Comparison of ENCODE assay signal across 1 cellular context in the genomic region with DNA sequence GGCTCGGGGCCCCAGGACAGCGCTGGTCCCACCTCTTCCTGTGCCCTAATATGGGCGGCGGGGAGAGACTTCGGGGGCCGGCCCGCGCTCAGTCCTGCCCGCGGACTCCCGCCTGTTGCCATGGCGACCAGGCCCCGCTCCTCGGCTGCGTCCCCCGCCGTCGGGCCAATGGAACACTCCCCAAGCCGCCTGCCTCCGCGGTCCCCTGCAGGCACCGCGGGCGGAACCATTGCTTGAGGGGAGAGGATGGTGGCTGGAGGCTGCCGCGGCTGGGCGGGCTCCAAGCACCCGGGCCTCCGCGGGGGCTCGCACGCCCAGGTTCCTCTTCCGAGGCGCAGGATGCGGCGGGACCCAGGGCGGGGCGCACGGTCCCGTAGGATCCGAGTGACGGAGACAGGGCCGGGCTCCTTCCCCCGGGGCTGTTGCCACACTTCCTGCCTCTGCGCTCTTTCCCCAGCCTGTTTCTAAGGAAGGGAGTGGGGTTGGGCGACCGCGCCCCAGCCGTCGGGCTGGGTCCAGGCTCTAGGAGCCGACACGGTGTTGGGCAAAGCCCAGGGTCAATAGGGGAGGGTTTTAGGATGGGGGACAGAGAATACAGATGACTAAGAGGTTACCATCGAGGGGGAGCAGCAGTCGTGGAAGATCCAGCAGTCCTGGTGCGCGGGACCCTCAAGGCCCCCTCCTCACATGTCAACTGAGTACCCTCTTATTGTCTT.
A peak's percentile ranks its signal among the peaks of the same experiment; 100 is the strongest.
TF ChIP-seq lines count a peak whose summit lies in the region.

No MANE protein-coding gene starts in this region.

TF ChIP-seq in SK-N-SH, 30 proteins besides CTCF, POLR2A, EP300 and RAD21 (continued from another document):
- TF ChIP-seq, protein P1, sequence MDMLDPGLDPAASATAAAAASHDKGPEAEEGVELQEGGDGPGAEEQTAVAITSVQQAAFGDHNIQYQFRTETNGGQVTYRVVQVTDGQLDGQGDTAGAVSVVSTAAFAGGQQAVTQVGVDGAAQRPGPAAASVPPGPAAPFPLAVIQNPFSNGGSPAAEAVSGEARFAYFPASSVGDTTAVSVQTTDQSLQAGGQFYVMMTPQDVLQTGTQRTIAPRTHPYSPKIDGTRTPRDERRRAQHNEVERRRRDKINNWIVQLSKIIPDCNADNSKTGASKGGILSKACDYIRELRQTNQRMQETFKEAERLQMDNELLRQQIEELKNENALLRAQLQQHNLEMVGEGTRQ (IDR thresholded peaks at IDR 0.05; ENCODE audit: borderline replicate concordance, low read depth, low read length), result no peak
- TF ChIP-seq NFIC (IDR thresholded peaks at IDR 0.05; ENCODE audit: borderline replicate concordance), result no peak
- TF ChIP-seq, protein P2, sequence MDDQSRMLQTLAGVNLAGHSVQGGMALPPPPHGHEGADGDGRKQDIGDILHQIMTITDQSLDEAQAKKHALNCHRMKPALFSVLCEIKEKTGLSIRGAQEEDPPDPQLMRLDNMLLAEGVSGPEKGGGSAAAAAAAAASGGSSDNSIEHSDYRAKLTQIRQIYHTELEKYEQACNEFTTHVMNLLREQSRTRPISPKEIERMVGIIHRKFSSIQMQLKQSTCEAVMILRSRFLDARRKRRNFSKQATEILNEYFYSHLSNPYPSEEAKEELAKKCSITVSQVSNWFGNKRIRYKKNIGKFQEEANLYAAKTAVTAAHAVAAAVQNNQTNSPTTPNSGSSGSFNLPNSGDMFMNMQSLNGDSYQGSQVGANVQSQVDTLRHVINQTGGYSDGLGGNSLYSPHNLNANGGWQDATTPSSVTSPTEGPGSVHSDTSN (IDR thresholded peaks at IDR 0.05), result no peak
- TF ChIP-seq, protein P3, sequence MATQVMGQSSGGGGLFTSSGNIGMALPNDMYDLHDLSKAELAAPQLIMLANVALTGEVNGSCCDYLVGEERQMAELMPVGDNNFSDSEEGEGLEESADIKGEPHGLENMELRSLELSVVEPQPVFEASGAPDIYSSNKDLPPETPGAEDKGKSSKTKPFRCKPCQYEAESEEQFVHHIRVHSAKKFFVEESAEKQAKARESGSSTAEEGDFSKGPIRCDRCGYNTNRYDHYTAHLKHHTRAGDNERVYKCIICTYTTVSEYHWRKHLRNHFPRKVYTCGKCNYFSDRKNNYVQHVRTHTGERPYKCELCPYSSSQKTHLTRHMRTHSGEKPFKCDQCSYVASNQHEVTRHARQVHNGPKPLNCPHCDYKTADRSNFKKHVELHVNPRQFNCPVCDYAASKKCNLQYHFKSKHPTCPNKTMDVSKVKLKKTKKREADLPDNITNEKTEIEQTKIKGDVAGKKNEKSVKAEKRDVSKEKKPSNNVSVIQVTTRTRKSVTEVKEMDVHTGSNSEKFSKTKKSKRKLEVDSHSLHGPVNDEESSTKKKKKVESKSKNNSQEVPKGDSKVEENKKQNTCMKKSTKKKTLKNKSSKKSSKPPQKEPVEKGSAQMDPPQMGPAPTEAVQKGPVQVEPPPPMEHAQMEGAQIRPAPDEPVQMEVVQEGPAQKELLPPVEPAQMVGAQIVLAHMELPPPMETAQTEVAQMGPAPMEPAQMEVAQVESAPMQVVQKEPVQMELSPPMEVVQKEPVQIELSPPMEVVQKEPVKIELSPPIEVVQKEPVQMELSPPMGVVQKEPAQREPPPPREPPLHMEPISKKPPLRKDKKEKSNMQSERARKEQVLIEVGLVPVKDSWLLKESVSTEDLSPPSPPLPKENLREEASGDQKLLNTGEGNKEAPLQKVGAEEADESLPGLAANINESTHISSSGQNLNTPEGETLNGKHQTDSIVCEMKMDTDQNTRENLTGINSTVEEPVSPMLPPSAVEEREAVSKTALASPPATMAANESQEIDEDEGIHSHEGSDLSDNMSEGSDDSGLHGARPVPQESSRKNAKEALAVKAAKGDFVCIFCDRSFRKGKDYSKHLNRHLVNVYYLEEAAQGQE (IDR thresholded peaks at IDR 0.05; ENCODE audit: low read depth, low read length), result no peak
- no peak for TF ChIP-seq FOSL2 (IDR thresholded peaks at IDR 0.05; ENCODE audit: borderline replicate concordance, low read depth)
- no peak for TF ChIP-seq NRF1 (IDR thresholded peaks at IDR 0.05; ENCODE audit: low read depth, low read length)
- no peak; the same call in 1 of the 2 replicates for TF ChIP-seq ELF1 (IDR thresholded peaks at IDR 0.05)
- TF ChIP-seq, protein P4, sequence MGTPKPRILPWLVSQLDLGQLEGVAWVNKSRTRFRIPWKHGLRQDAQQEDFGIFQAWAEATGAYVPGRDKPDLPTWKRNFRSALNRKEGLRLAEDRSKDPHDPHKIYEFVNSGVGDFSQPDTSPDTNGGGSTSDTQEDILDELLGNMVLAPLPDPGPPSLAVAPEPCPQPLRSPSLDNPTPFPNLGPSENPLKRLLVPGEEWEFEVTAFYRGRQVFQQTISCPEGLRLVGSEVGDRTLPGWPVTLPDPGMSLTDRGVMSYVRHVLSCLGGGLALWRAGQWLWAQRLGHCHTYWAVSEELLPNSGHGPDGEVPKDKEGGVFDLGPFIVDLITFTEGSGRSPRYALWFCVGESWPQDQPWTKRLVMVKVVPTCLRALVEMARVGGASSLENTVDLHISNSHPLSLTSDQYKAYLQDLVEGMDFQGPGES (IDR thresholded peaks at IDR 0.05; ENCODE audit: low read depth, low read length), result no peak
- no peak for TF ChIP-seq RCOR1 (IDR thresholded peaks at IDR 0.05; ENCODE audit: low read length)
- TF ChIP-seq JUND (IDR thresholded peaks at IDR 0.05), result no peak
- peak; percentile 60 for TF ChIP-seq MXI1 (IDR thresholded peaks at IDR 0.05; ENCODE audit: low read depth, low read length)
- no peak; the same call in 1 of the 2 replicates for TF ChIP-seq FOXM1 (IDR thresholded peaks at IDR 0.05; ENCODE audit: low read depth)
- 0 out of 2 replicates have a peak, but pooled peaks have one; percentile 11 for TF ChIP-seq SIN3A (IDR thresholded peaks at IDR 0.05; ENCODE audit: borderline replicate concordance, low read depth, low read length)
- TF ChIP-seq TAF1 (IDR thresholded peaks at IDR 0.05; ENCODE audit: borderline replicate concordance, low read depth, low read length), result peak; percentile 17; the same call in 1 of the 2 replicates
- TF ChIP-seq FOXJ3 (CRISPR knock-in tag; IDR thresholded peaks at IDR 0.05), result no peak
- peak; percentile 38; the same call in 1 of the 2 replicates for TF ChIP-seq GABPA (IDR thresholded peaks at IDR 0.05; ENCODE audit: low read depth)
- peak; percentile 51; the same call in 1 of the 2 replicates for TF ChIP-seq POLR2AphosphoS5 (IDR thresholded peaks at IDR 0.05; ENCODE audit: low read depth, low read length)
- no peak for TF ChIP-seq TEAD4 (IDR thresholded peaks at IDR 0.05; ENCODE audit: borderline replicate concordance, insufficient read depth)
TF ChIP-seq in SK-N-SH: peak in this region for 7.
